1 cellular context compared by ENCODE assay signal in the genomic region with DNA sequence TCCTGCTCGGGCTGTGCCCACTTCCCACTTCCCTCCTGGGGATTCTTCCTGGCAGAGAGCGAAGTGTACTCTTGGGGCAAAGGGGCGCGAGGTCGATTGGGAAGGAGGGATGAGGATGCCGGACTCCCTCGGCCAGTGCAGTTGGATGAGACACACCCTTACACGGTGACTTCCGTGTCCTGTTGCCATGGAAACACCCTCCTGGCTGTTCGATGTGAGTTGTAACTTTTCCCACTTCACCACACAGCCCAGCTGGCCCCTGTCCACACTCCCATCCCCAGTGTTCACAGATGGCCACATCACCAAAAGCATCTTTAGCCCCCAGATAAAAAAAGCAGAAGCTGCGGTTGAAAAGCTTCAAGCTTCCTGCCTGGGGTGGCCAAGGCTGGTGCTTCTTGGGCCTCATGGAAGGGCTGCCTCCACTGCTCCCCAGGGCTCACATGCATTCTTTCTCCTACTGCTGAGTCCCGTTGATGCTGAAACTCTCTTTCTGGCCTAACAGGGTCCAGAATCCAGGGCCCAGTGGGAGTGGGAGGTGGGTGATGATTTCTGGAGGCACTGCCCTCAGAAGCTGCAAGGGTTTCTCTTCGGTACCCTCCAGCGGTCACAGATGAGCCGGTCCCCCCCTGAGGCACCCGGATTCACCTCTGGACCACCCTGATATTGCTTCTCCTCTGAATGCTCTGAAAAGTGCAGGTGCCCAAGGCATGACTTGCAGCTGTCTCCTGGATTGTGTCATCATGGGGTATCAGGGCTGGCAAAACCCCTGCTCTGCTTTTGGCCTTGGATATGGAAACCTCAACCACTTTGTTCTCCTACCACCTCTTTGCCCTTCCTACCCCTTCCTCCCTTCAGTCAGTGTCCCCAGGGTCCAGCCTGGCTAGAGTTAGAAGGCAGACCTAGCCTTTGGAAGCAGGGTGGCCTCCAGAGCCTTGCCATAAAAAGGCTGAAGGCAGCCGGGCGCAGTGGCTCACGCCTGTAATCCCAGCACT.
TF ChIP-seq lines count a peak whose summit lies in the region.

No MANE protein-coding gene starts in this region.

TF ChIP-seq in GM12878, 131 proteins besides CTCF, POLR2A, EP300 and RAD21 (continues in another document):
- no peak for TF ChIP-seq TCF7 (IDR thresholded peaks at IDR 0.05; ENCODE audit: borderline replicate concordance)
- TF ChIP-seq RB1 (IDR thresholded peaks at IDR 0.05; ENCODE audit: borderline replicate concordance), result no peak; the same call in 1 of the 2 replicates
- TF ChIP-seq EGR1 (IDR thresholded peaks at IDR 0.05; ENCODE audit: borderline replicate concordance in 1 of 2, low read depth in 2 of 2, low read length in 2 of 2), result 0 out of 3 replicates have a peak, but pooled peaks of 1 of the 2 experiments have one; percentile 15
- peak; percentile 43; the same call in 1 of the 2 replicates for TF ChIP-seq TCF3 (IDR thresholded peaks at IDR 0.05; ENCODE audit: borderline replicate concordance, insufficient read depth, low read depth, low read length)
- peak; percentile 79; the same call in 1 of the 2 replicates for TF ChIP-seq ZNF687 (IDR thresholded peaks at IDR 0.05)
- peak; percentile 47 for TF ChIP-seq MEF2B (IDR thresholded peaks at IDR 0.05; ENCODE audit: partially characterized antibody, poor library complexity, severe bottlenecking)
- TF ChIP-seq FOXM1 (IDR thresholded peaks at IDR 0.05; ENCODE audit: low read depth, low read length), result no peak
- no peak for TF ChIP-seq BCL3 (IDR thresholded peaks at IDR 0.05; ENCODE audit: borderline replicate concordance, insufficient read depth, low read depth, low read length, poor library complexity, severe bottlenecking)
- peak; percentile 93 for TF ChIP-seq EED (IDR thresholded peaks at IDR 0.05; ENCODE audit: low read depth)
- TF ChIP-seq PML (IDR thresholded peaks at IDR 0.05; ENCODE audit: low read length), result no peak
- TF ChIP-seq USF2 (IDR thresholded peaks at IDR 0.05; ENCODE audit: borderline replicate concordance, low read depth, low read length), result no peak
- no peak for TF ChIP-seq ASH2L (IDR thresholded peaks at IDR 0.05; ENCODE audit: borderline replicate concordance, low read depth)
- peak; percentile 9; the same call in 1 of the 3 replicates for TF ChIP-seq POU2F2 (IDR thresholded peaks at IDR 0.05; ENCODE audit: borderline replicate concordance, low read depth, low read length)
- no peak for TF ChIP-seq E2F4 (IDR thresholded peaks at IDR 0.05; ENCODE audit: low read depth, low read length)
- no peak for TF ChIP-seq PKNOX1 (IDR thresholded peaks at IDR 0.05)
- TF ChIP-seq PRDM15 (CRISPR knock-in tag; IDR thresholded peaks at IDR 0.05), result no peak
- TF ChIP-seq ZBED1 (IDR thresholded peaks at IDR 0.05; ENCODE audit: borderline replicate concordance), result no peak
- no peak for TF ChIP-seq ATF3 (IDR thresholded peaks at IDR 0.05; ENCODE audit: borderline replicate concordance, extremely low read depth, low read depth, low read length)
- no peak for TF ChIP-seq JUNB (IDR thresholded peaks at IDR 0.05)
- peak; percentile 87 to 89 for TF ChIP-seq IKZF2 (IDR thresholded peaks at IDR 0.05)
- peak; percentile 24; the same call in 1 of the 2 replicates for TF ChIP-seq CHD2 (IDR thresholded peaks at IDR 0.05; ENCODE audit: borderline replicate concordance, low read depth, low read length)
- peak; percentile 82 for TF ChIP-seq TCF12 (IDR thresholded peaks at IDR 0.05; ENCODE audit: low read depth, low read length)
- TF ChIP-seq BCLAF1 (IDR thresholded peaks at IDR 0.05), result no peak
- TF ChIP-seq RCOR1 (conservative IDR thresholded peaks at IDR 0.05; ENCODE audit: low read depth, low read length), result no peak
- no peak for TF ChIP-seq IRF3 (IDR thresholded peaks at IDR 0.05)
- TF ChIP-seq NRF1 (conservative IDR thresholded peaks at IDR 0.05; ENCODE audit: low read depth, low read length), result no peak
- TF ChIP-seq GATAD2B (conservative IDR thresholded peaks at IDR 0.05; ENCODE audit: low read depth), result peak; percentile 70
- peak; percentile 80 for TF ChIP-seq DPF2 (IDR thresholded peaks at IDR 0.05)
- TF ChIP-seq WRNIP1 (IDR thresholded peaks at IDR 0.05; ENCODE audit: borderline replicate concordance, low read depth, low read length), result no peak
- TF ChIP-seq NFYA (IDR thresholded peaks at IDR 0.05; ENCODE audit: borderline replicate concordance, low read depth, low read length), result no peak
